22 cellular contexts compared by ENCODE assay signal in genomic region chr1:28134651-28135207, GRCh38.
DNase-seq lines count a peak whose midpoint lies in the region; ATAC-seq and TF ChIP-seq lines count a peak whose summit lies in the region.
"Had no signal": no experiment of that assay in that cellular context is flagged by ENCODE, and none has a peak within 500 bp of the region (broad histone marks: within the 10 kb centered on the region; RNA-seq: fewer than 3 reads in every experiment).

No MANE protein-coding gene starts in this region.

- H2AFZ ChIP-seq in OCI-LY1 (ENCODE audit: low read length): no peak overlapping the region

- peaks cover 41 to 67% of the 10 kb centered on the region in 2 donors for H3K4me1 Mint-ChIP-seq in stimulated activated naive B cell treated with anti-CD40 and anti-IgM and Interleukin-4, amounts not matched to agents 10 μg/mL and 1 μg/mL and 100 μg/mL, for 72 hours

- no peaks in the 10 kb centered on the region for H3K27me3 ChIP-seq in OCI-LY1 (ENCODE audit: insufficient read depth, low read length)
- H3K27me3 ChIP-seq: BLaER1 treated with 17β-estradiol and CSF1 and Interleukin-3, amounts not matched to agents 10 nM and 100 nM; stomach had no signal

- H3K27me3 Mint-ChIP-seq in stimulated activated naive B cell treated with anti-CD40 and anti-IgM and Interleukin-4, amounts not matched to agents 10 μg/mL and 1 μg/mL and 100 μg/mL, for 72 hours: peaks cover 0 to 9% of the 10 kb centered on the region in 2 donors

- peaks cover 6% of the 10 kb centered on the region; the same call in 1 of the 2 replicates for H3K9me3 ChIP-seq in OCI-LY1 (ENCODE audit: low read length)
- H3K9me3 ChIP-seq: SK-N-SH, stomach had no signal

- H3K4me3 ChIP-seq in GM12865 (ENCODE audit: low read depth, low read length) (no peak overlapping the region), OCI-LY1 (ENCODE audit: low read depth, low read length, poor library complexity, severe bottlenecking) (no peak overlapping the region)
- H3K4me3 ChIP-seq: stomach had no signal

- no peak overlapping the region for H3K4me2 ChIP-seq in OCI-LY1 (ENCODE audit: low read length)
- H3K4me2 ChIP-seq: SK-N-SH had no signal

- no peaks in the 10 kb centered on the region for H3F3A ChIP-seq in OCI-LY1 (ENCODE audit: insufficient read depth, low read length)

- H3K9me3 Mint-ChIP-seq in stimulated activated naive B cell treated with anti-CD40 and anti-IgM and Interleukin-4, amounts not matched to agents 10 μg/mL and 1 μg/mL and 100 μg/mL, for 72 hours: peaks cover 0 to 1% of the 10 kb centered on the region in 2 donors
- H3K9me3 Mint-ChIP-seq: activated T-cell treated with anti-CD3 and anti-CD28 coated beads, Interleukin-2, amount 50 U/mL, for 24 hours had no signal

- no peaks in the 10 kb centered on the region for H4K20me1 ChIP-seq in OCI-LY1 (ENCODE audit: insufficient read depth, low read length)
- H4K20me1 ChIP-seq: BLaER1 treated with 17β-estradiol and CSF1 and Interleukin-3, amounts not matched to agents 10 nM and 100 nM had no signal

- peak; percentile 41 for DNase-seq in GM12865 (ENCODE audit: low read depth)
- no peak for DNase-seq in epithelial cell of prostate (ENCODE audit: low read depth, low spot score)
- DNase-seq in stimulated activated naive B cell treated with anti-CD40 and anti-IgM and Interleukin-4, amounts not matched to agents 10 μg/mL and 1 μg/mL and 100 μg/mL, for 72 hours: no peak
- no peak for DNase-seq in LoVo (ENCODE audit: low spot score)
- no peak for DNase-seq in NCI-H510A (lab: John Stamatoyannopoulos, UW)
- no peak for DNase-seq in NCI-H2029 treated with DMSO at 0.1 percent for 48 hours (lab: John Stamatoyannopoulos, UW)
- DNase-seq: activated gamma-delta T cell; activated naive CD8-positive, alpha-beta T cell treated with anti-CD3 and anti-CD28 coated beads for 36 hours; activated T-cell treated with anti-CD3 and anti-CD28 coated beads, Interleukin-2, amount 50 U/mL, for 24 hours; anterior cingulate cortex; DMS153; effector CD4-positive, alpha-beta T cell; NCI-H1092 treated with DMSO at 0.1 percent for 48 hours; NCI-H1930; NCI-H526 treated with DMSO at 0.1 percent for 48 hours; posterior cingulate gyrus; SK-N-SH; stomach; T-helper 2 cell had no signal

- H3K4me3 Mint-ChIP-seq in stimulated activated naive B cell treated with anti-CD40 and anti-IgM and Interleukin-4, amounts not matched to agents 10 μg/mL and 1 μg/mL and 100 μg/mL, for 72 hours: no peak overlapping the region
- H3K4me3 Mint-ChIP-seq: activated naive CD8-positive, alpha-beta T cell treated with anti-CD3 and anti-CD28 coated beads for 36 hours; activated T-cell treated with anti-CD3 and anti-CD28 coated beads, Interleukin-2, amount 50 U/mL, for 24 hours had no signal

- ATAC-seq in stimulated activated naive B cell treated with anti-CD40 and anti-IgM and Interleukin-4, amounts not matched to agents 10 μg/mL and 1 μg/mL and 100 μg/mL, for 72 hours (replicated peaks): no peak

- H3K79me2 ChIP-seq in OCI-LY1 (ENCODE audit: insufficient read depth, low read length): no peaks in the 10 kb centered on the region

- H3K27ac ChIP-seq in OCI-LY1 (ENCODE audit: low read depth, low read length, poor library complexity, severe bottlenecking) (peak overlapping the region; percentile 46), epithelial cell of prostate (peak overlapping the region; percentile 95)
- H3K27ac ChIP-seq: RWPE1 had no signal

- H3K9ac ChIP-seq in OCI-LY1 (ENCODE audit: low read length): no peak overlapping the region
- H3K9ac ChIP-seq: SK-N-SH had no signal

- TF ChIP-seq CTCF in GM12865 (IDR thresholded peaks at IDR 0.05; ENCODE audit: insufficient read depth, low read depth, low read length, missing control alignments) (no peak), OCI-LY1 (IDR thresholded peaks at IDR 0.05; ENCODE audit: low read length) (no peak)

- peaks cover 5% of the 10 kb centered on the region; the same call in 1 of the 2 replicates for H3K36me3 ChIP-seq in OCI-LY1 (ENCODE audit: insufficient read depth, low read length)
- H3K36me3 ChIP-seq: stomach had no signal

- H3K27ac Mint-ChIP-seq in stimulated activated naive B cell treated with anti-CD40 and anti-IgM and Interleukin-4, amounts not matched to agents 10 μg/mL and 1 μg/mL and 100 μg/mL, for 72 hours: peak overlapping the region; percentile 3
- H3K27ac Mint-ChIP-seq: activated naive CD8-positive, alpha-beta T cell treated with anti-CD3 and anti-CD28 coated beads for 36 hours; activated T-cell treated with anti-CD3 and anti-CD28 coated beads, Interleukin-2, amount 50 U/mL, for 24 hours had no signal

- no peaks in the 10 kb centered on the region for H3K9me2 ChIP-seq in OCI-LY1 (ENCODE audit: low read depth, low read length)
- H3K9me2 ChIP-seq: SK-N-SH had no signal

- peaks cover 39% of the 10 kb centered on the region for H3K4me1 ChIP-seq in OCI-LY1 (ENCODE audit: insufficient read depth, low read length, severe bottlenecking)

- no peaks in the 10 kb centered on the region for H3K36me3 Mint-ChIP-seq in stimulated activated naive B cell treated with anti-CD40 and anti-IgM and Interleukin-4, amounts not matched to agents 10 μg/mL and 1 μg/mL and 100 μg/mL, for 72 hours
- H3K36me3 Mint-ChIP-seq: activated naive CD8-positive, alpha-beta T cell treated with anti-CD3 and anti-CD28 coated beads for 36 hours had no signal
